ENCODE assay signal across 2 cellular contexts in the genomic region with DNA sequence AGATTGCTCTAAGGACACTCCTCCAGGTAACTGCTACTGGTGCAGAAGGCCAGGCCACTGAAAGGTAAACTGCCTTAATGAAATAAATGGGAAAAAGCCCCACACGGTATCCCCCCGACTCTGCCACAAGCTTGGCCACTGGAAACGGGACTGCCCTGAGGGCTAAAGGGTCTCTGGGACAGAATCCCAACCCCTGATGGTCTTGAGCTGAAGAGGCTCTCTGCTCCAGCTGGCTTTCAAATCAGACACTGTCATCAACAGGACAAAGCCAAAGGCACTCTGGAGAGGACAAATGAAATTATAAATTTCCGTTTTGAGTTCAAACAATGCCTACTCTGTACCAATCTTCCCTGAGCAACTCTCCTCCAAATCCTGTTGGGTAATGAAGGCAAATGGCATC.
TF ChIP-seq lines count a peak whose summit lies in the region.

No MANE protein-coding gene starts in this region.

TF ChIP-seq in GM23338, 12 proteins besides CTCF, POLR2A, EP300 and RAD21 (continues in another document):
- TF ChIP-seq EZH2 (IDR thresholded peaks at IDR 0.05; ENCODE audit: low read depth, unreplicated experiment) (no peak), JUNB (IDR thresholded peaks at IDR 0.05; ENCODE audit: unreplicated experiment) (no peak), POLR2AphosphoS5 (IDR thresholded peaks at IDR 0.05; ENCODE audit: low read depth) (no peak), ZNF114 (CRISPR knock-in tag; IDR thresholded peaks at IDR 0.05) (no peak), STAT1 (IDR thresholded peaks at IDR 0.05; ENCODE audit: unreplicated experiment) (no peak), ZNF331 (CRISPR knock-in tag; IDR thresholded peaks at IDR 0.05; ENCODE audit: low read depth) (no peak), EZH2phosphoT487 (IDR thresholded peaks at IDR 0.05; ENCODE audit: unreplicated experiment) (no peak), NANOG (IDR thresholded peaks at IDR 0.05; ENCODE audit: borderline replicate concordance) (no peak)
- TF ChIP-seq, protein P1, sequence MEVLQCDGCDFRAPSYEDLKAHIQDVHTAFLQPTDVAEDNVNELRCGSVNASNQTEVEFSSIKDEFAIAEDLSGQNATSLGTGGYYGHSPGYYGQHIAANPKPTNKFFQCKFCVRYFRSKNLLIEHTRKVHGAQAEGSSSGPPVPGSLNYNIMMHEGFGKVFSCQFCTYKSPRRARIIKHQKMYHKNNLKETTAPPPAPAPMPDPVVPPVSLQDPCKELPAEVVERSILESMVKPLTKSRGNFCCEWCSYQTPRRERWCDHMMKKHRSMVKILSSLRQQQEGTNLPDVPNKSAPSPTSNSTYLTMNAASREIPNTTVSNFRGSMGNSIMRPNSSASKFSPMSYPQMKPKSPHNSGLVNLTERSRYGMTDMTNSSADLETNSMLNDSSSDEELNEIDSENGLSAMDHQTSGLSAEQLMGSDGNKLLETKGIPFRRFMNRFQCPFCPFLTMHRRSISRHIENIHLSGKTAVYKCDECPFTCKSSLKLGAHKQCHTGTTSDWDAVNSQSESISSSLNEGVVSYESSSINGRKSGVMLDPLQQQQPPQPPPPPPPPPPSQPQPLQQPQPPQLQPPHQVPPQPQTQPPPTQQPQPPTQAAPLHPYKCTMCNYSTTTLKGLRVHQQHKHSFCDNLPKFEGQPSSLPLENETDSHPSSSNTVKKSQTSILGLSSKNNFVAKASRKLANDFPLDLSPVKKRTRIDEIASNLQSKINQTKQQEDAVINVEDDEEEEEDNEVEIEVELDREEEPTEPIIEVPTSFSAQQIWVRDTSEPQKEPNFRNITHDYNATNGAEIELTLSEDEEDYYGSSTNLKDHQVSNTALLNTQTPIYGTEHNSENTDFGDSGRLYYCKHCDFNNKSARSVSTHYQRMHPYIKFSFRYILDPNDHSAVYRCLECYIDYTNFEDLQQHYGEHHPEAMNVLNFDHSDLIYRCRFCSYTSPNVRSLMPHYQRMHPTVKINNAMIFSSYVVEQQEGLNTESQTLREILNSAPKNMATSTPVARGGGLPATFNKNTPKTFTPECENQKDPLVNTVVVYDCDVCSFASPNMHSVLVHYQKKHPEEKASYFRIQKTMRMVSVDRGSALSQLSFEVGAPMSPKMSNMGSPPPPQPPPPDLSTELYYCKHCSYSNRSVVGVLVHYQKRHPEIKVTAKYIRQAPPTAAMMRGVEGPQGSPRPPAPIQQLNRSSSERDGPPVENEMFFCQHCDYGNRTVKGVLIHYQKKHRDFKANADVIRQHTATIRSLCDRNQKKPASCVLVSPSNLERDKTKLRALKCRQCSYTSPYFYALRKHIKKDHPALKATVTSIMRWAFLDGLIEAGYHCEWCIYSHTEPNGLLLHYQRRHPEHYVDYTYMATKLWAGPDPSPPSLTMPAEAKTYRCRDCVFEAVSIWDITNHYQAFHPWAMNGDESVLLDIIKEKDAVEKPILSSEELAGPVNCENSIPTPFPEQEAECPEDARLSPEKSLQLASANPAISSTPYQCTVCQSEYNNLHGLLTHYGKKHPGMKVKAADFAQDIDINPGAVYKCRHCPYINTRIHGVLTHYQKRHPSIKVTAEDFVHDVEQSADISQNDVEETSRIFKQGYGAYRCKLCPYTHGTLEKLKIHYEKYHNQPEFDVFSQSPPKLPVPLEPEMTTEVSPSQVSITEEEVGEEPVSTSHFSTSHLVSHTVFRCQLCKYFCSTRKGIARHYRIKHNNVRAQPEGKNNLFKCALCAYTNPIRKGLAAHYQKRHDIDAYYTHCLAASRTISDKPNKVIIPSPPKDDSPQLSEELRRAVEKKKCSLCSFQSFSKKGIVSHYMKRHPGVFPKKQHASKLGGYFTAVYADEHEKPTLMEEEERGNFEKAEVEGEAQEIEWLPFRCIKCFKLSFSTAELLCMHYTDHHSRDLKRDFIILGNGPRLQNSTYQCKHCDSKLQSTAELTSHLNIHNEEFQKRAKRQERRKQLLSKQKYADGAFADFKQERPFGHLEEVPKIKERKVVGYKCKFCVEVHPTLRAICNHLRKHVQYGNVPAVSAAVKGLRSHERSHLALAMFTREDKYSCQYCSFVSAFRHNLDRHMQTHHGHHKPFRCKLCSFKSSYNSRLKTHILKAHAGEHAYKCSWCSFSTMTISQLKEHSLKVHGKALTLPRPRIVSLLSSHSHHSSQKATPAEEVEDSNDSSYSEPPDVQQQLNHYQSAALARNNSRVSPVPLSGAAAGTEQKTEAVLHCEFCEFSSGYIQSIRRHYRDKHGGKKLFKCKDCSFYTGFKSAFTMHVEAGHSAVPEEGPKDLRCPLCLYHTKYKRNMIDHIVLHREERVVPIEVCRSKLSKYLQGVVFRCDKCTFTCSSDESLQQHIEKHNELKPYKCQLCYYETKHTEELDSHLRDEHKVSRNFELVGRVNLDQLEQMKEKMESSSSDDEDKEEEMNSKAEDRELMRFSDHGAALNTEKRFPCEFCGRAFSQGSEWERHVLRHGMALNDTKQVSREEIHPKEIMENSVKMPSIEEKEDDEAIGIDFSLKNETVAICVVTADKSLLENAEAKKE (CRISPR knock-in tag; IDR thresholded peaks at IDR 0.05) = no peak
- TF ChIP-seq, protein P2, sequence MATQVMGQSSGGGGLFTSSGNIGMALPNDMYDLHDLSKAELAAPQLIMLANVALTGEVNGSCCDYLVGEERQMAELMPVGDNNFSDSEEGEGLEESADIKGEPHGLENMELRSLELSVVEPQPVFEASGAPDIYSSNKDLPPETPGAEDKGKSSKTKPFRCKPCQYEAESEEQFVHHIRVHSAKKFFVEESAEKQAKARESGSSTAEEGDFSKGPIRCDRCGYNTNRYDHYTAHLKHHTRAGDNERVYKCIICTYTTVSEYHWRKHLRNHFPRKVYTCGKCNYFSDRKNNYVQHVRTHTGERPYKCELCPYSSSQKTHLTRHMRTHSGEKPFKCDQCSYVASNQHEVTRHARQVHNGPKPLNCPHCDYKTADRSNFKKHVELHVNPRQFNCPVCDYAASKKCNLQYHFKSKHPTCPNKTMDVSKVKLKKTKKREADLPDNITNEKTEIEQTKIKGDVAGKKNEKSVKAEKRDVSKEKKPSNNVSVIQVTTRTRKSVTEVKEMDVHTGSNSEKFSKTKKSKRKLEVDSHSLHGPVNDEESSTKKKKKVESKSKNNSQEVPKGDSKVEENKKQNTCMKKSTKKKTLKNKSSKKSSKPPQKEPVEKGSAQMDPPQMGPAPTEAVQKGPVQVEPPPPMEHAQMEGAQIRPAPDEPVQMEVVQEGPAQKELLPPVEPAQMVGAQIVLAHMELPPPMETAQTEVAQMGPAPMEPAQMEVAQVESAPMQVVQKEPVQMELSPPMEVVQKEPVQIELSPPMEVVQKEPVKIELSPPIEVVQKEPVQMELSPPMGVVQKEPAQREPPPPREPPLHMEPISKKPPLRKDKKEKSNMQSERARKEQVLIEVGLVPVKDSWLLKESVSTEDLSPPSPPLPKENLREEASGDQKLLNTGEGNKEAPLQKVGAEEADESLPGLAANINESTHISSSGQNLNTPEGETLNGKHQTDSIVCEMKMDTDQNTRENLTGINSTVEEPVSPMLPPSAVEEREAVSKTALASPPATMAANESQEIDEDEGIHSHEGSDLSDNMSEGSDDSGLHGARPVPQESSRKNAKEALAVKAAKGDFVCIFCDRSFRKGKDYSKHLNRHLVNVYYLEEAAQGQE (IDR thresholded peaks at IDR 0.05; ENCODE audit: unreplicated experiment) = no peak

TF ChIP-seq in K562, 482 proteins besides CTCF, POLR2A, EP300 and RAD21:
- TF ChIP-seq CHD2 (IDR thresholded peaks at IDR 0.05; ENCODE audit: low read depth, low read length) = no peak
- TF ChIP-seq NR2F6 (CRISPR knock-in tag; IDR thresholded peaks at IDR 0.05) = no peak
- TF ChIP-seq BHLHE40 (IDR thresholded peaks at IDR 0.05; ENCODE audit: low read length) = no peak
- TF ChIP-seq, protein P3, sequence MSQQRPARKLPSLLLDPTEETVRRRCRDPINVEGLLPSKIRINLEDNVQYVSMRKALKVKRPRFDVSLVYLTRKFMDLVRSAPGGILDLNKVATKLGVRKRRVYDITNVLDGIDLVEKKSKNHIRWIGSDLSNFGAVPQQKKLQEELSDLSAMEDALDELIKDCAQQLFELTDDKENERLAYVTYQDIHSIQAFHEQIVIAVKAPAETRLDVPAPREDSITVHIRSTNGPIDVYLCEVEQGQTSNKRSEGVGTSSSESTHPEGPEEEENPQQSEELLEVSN (IDR thresholded peaks at IDR 0.05; ENCODE audit: borderline replicate concordance in 1 of 2, extremely low read depth in 1 of 2, insufficient read depth in 1 of 2, insufficient read length in 1 of 2, low read depth in 1 of 2, low read length in 1 of 2, poor library complexity in 1 of 2, severe bottlenecking in 1 of 2) = no peak
- TF ChIP-seq MCM2 (IDR thresholded peaks at IDR 0.05; ENCODE audit: low read depth) = no peak
- TF ChIP-seq, protein P4, sequence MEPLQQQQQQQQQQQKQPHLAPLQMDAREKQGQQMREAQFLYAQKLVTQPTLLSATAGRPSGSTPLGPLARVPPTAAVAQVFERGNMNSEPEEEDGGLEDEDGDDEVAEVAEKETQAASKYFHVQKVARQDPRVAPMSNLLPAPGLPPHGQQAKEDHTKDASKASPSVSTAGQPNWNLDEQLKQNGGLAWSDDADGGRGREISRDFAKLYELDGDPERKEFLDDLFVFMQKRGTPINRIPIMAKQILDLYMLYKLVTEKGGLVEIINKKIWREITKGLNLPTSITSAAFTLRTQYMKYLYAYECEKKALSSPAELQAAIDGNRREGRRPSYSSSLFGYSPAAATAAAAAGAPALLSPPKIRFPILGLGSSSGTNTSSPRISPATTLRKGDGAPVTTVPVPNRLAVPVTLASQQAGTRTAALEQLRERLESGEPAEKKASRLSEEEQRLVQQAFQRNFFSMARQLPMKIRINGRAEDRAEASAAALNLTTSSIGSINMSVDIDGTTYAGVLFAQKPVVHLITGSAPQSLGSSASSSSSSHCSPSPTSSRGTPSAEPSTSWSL (CRISPR knock-in tag; IDR thresholded peaks at IDR 0.05; ENCODE audit: borderline replicate concordance) = no peak
- TF ChIP-seq, protein P5, sequence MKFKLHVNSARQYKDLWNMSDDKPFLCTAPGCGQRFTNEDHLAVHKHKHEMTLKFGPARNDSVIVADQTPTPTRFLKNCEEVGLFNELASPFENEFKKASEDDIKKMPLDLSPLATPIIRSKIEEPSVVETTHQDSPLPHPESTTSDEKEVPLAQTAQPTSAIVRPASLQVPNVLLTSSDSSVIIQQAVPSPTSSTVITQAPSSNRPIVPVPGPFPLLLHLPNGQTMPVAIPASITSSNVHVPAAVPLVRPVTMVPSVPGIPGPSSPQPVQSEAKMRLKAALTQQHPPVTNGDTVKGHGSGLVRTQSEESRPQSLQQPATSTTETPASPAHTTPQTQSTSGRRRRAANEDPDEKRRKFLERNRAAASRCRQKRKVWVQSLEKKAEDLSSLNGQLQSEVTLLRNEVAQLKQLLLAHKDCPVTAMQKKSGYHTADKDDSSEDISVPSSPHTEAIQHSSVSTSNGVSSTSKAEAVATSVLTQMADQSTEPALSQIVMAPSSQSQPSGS (CRISPR knock-in tag; IDR thresholded peaks at IDR 0.05) = no peak
- TF ChIP-seq, protein P6, sequence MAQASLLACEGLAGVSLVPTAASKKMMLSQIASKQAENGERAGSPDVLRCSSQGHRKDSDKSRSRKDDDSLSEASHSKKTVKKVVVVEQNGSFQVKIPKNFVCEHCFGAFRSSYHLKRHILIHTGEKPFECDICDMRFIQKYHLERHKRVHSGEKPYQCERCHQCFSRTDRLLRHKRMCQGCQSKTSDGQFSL (CRISPR knock-in tag; IDR thresholded peaks at IDR 0.05) = no peak
- TF ChIP-seq, protein P6 (tag; IDR thresholded peaks at IDR 0.05) = no peak
- no peak for TF ChIP-seq TBP (optimal IDR thresholded peaks at IDR 0.05; ENCODE audit: low read depth, low read length)
- TF ChIP-seq, protein P7, sequence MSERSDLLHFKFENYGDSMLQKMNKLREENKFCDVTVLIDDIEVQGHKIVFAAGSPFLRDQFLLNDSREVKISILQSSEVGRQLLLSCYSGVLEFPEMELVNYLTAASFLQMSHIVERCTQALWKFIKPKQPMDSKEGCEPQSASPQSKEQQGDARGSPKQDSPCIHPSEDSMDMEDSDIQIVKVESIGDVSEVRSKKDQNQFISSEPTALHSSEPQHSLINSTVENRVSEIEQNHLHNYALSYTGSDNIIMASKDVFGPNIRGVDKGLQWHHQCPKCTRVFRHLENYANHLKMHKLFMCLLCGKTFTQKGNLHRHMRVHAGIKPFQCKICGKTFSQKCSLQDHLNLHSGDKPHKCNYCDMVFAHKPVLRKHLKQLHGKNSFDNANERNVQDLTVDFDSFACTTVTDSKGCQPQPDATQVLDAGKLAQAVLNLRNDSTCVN (CRISPR knock-in tag; IDR thresholded peaks at IDR 0.05) = no peak
- TF ChIP-seq, protein P8, sequence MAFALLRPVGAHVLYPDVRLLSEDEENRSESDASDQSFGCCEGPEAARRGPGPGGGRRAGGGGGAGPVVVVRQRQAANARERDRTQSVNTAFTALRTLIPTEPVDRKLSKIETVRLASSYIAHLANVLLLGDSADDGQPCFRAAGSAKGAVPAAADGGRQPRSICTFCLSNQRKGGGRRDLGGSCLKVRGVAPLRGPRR (CRISPR knock-in tag; IDR thresholded peaks at IDR 0.05) = no peak
- TF ChIP-seq NFE2 (IDR thresholded peaks at IDR 0.05; ENCODE audit: low read depth) = no peak
- no peak for TF ChIP-seq TEAD2 (tag; IDR thresholded peaks at IDR 0.05)
- no peak for TF ChIP-seq SREBF2 (CRISPR knock-in tag; IDR thresholded peaks at IDR 0.05)
- no peak for TF ChIP-seq TAF1 (IDR thresholded peaks at IDR 0.05; ENCODE audit: control insufficient read depth, extremely low read depth, insufficient read depth, low read length, severe bottlenecking)
